Comparison of ENCODE assay signal across 18 cellular contexts in genomic region chr5:55509768-55510522, GRCh38. TPM values are rescaled to one million over a fixed set of nuclear protein-coding genes. Genes with fewer than 3 reads are reported as not detected.
A peak's percentile ranks its signal among the peaks of the same experiment; 100 is the strongest.
DNase-seq lines count a peak whose midpoint lies in the region; ATAC-seq, FAIRE-seq and TF ChIP-seq lines count a peak whose summit lies in the region.
"Had no signal": no experiment of that assay in that cellular context is flagged by ENCODE, and none has a peak within 500 bp of the region (broad histone marks: within the 10 kb centered on the region; RNA-seq: fewer than 3 reads in every experiment).

No MANE protein-coding gene starts in this region.

- no peaks in the 10 kb centered on the region for H3K9me3 Mint-ChIP-seq in activated T-helper 1 cell treated with anti-CD3 and anti-CD28 coated beads, Interleukin-12 subunit alpha, Interleukin-12 subunit beta, Interleukin-2, Interleukin-4 antibody, amounts not matched to agents 30 ng/mL and 10 ng/mL and 1 ng/mL, durations not matched to agents 14 hours and 24 hours and 36 hours

- ATAC-seq in heart left ventricle (peak; percentile 71 to 78 (median 72)), pancreas (peak; percentile 87 to 89 (median 88)), HG03521 (IDR thresholded peaks at IDR 0.05; ENCODE audit: unreplicated experiment) (no peak), GM18867 (IDR thresholded peaks at IDR 0.05; ENCODE audit: unreplicated experiment) (no peak)
- ATAC-seq: Panc1 had no signal

- H3K36me3 ChIP-seq in heart left ventricle (no peaks in the 10 kb centered on the region), pancreas (no peaks in the 10 kb centered on the region)
- H3K36me3 ChIP-seq: upper lobe of left lung, WERI-Rb-1 had no signal

- peaks cover 1% of the 10 kb centered on the region for H3K36me3 Mint-ChIP-seq in activated T-helper 1 cell treated with anti-CD3 and anti-CD28 coated beads, Interleukin-12 subunit alpha, Interleukin-12 subunit beta, Interleukin-2, Interleukin-4 antibody, amounts not matched to agents 30 ng/mL and 10 ng/mL and 1 ng/mL, durations not matched to agents 14 hours and 24 hours and 36 hours (ENCODE audit: low read depth)

- TF ChIP-seq CTCF in heart left ventricle (IDR thresholded peaks at IDR 0.05) = no peak
- no peak for TF ChIP-seq CTCF in pancreas (IDR thresholded peaks at IDR 0.05)

- DNase-seq in EL (peak; percentile 22), SW480 (ENCODE audit: low spot score) (peak; percentile 5), heart left ventricle (no peak), pancreas (peak in 2 of 6 donors; percentile 31 to 50), NCI-H226 (no peak)
- DNase-seq in activated T-helper 1 cell treated with anti-CD3 and anti-CD28 coated beads, Interleukin-12 subunit alpha, Interleukin-12 subunit beta, Interleukin-2, Interleukin-4 antibody, amounts not matched to agents 30 ng/mL and 10 ng/mL and 1 ng/mL, durations not matched to agents 14 hours and 24 hours and 36 hours (ENCODE audit: low spot score) = no peak
- DNase-seq: activated effector memory CD4-positive, alpha-beta T cell treated with anti-CD3 and anti-CD28 coated beads, Interleukin-2, amount 50 U/mL, for 16 hours; anterior cingulate cortex; effector CD8-positive, alpha-beta T cell; NCI-H187; stimulated activated CD4-positive, alpha-beta T cell treated with anti-CD3 and anti-CD28 coated beads, Interleukin-2, amount 100 ng/mL, for 24 hours; stimulated activated CD8-positive, alpha-beta memory T cell treated with anti-CD3 and anti-CD28 coated beads, Interleukin-4, amount 100 ng/mL, for 48 hours; upper lobe of left lung; WERI-Rb-1 had no signal

- peak; percentile 68 for FAIRE-seq in pancreas (lab: Jason Lieb, UNC)

- peak overlapping the region in 9 of 12 donors; percentile 2 to 60 (median 20) for H3K27ac ChIP-seq in heart left ventricle
- peak overlapping the region in 3 of 4 donors; percentile 0 to 67 (median 67) for H3K27ac ChIP-seq in pancreas
- H3K27ac ChIP-seq: upper lobe of left lung, WERI-Rb-1 had no signal

- no peak overlapping the region for H3K4me3 Mint-ChIP-seq in activated T-helper 1 cell treated with anti-CD3 and anti-CD28 coated beads, Interleukin-12 subunit alpha, Interleukin-12 subunit beta, Interleukin-2, Interleukin-4 antibody, amounts not matched to agents 30 ng/mL and 10 ng/mL and 1 ng/mL, durations not matched to agents 14 hours and 24 hours and 36 hours

- H3K9me3 ChIP-seq in heart left ventricle (no peaks in the 10 kb centered on the region), pancreas (no peaks in the 10 kb centered on the region)
- H3K9me3 ChIP-seq: upper lobe of left lung had no signal

- H3K27me3 Mint-ChIP-seq in activated T-helper 1 cell treated with anti-CD3 and anti-CD28 coated beads, Interleukin-12 subunit alpha, Interleukin-12 subunit beta, Interleukin-2, Interleukin-4 antibody, amounts not matched to agents 30 ng/mL and 10 ng/mL and 1 ng/mL, durations not matched to agents 14 hours and 24 hours and 36 hours (ENCODE audit: insufficient read depth) = no peaks in the 10 kb centered on the region
- H3K27me3 Mint-ChIP-seq: progenitor cell of endocrine pancreas had no signal

- no peak overlapping the region for H3K27ac Mint-ChIP-seq in activated T-helper 1 cell treated with anti-CD3 and anti-CD28 coated beads, Interleukin-12 subunit alpha, Interleukin-12 subunit beta, Interleukin-2, Interleukin-4 antibody, amounts not matched to agents 30 ng/mL and 10 ng/mL and 1 ng/mL, durations not matched to agents 14 hours and 24 hours and 36 hours
- H3K27ac Mint-ChIP-seq: progenitor cell of endocrine pancreas had no signal

- H3K4me1 Mint-ChIP-seq in activated T-helper 1 cell treated with anti-CD3 and anti-CD28 coated beads, Interleukin-12 subunit alpha, Interleukin-12 subunit beta, Interleukin-2, Interleukin-4 antibody, amounts not matched to agents 30 ng/mL and 10 ng/mL and 1 ng/mL, durations not matched to agents 14 hours and 24 hours and 36 hours (ENCODE audit: low read depth) = peaks cover 12% of the 10 kb centered on the region

- peaks cover 4 to 73% (median 49%) of the 10 kb centered on the region in 12 donors for H3K4me1 ChIP-seq in heart left ventricle
- peaks cover 10 to 49% (median 49%) of the 10 kb centered on the region in 3 donors for H3K4me1 ChIP-seq in pancreas

- H3K27me3 ChIP-seq in heart left ventricle = no peaks in the 10 kb centered on the region
- H3K27me3 ChIP-seq in pancreas = no peaks in the 10 kb centered on the region
- H3K27me3 ChIP-seq: upper lobe of left lung had no signal

- 28 to 38% (median 31%) methylated on average over 5 of the region's 5 CpGs for WGBS in heart left ventricle, 4 donors
- WGBS in pancreas, 2 donors = 19 to 28% methylated on average over 5 of the region's 5 CpGs

- intact Hi-C loops in heart left ventricle (cut with DNase I) (loop anchor here in 1 of 10 donors (5.0 kb wide), 1 partner anchor 43 kb away; no protein-coding TSS in a partner anchor), pancreas (cut with DNase I) (no loop called here)
- intact Hi-C loops in activated T-helper 1 cell treated with anti-CD3 and anti-CD28 coated beads, Interleukin-12 subunit alpha, Interleukin-12 subunit beta, Interleukin-2, Interleukin-4 antibody, amounts not matched to agents 30 ng/mL and 10 ng/mL and 1 ng/mL, durations not matched to agents 14 hours and 24 hours and 36 hours (cut with micrococcal nuclease) = no loop called here

- H3K4me3 ChIP-seq in heart left ventricle (no peak overlapping the region), pancreas (no peak overlapping the region)
- H3K4me3 ChIP-seq: upper lobe of left lung had no signal

- TF ChIP-seq POLR2A in heart left ventricle (IDR thresholded peaks at IDR 0.05) = no peak

RNA-seq across cellular contexts. Expression of gene PLPP1, which starts 24.8 kb away (rescaled TPM):
- total RNA-seq in heart left ventricle (100 to 1,000 TPM in 3 of 9 donors, 10 to 100 TPM in 6; 65.0 to 223 (median 81.5) TPM), pancreas (10 to 100 TPM; 11.5 to 28.0 (median 17.1) TPM)
- polyA plus RNA-seq in heart left ventricle (100 to 1,000 TPM in 1 of 2 donors, 10 to 100 TPM in 1; 64.9 to 110 TPM), pancreas (10 to 100 TPM; 23.8 to 34.9 TPM)
- total RNA-seq in activated T-helper 1 cell treated with anti-CD3 and anti-CD28 coated beads, Interleukin-12 subunit alpha, Interleukin-12 subunit beta, Interleukin-2, Interleukin-4 antibody, amounts not matched to agents 30 ng/mL and 10 ng/mL and 1 ng/mL, durations not matched to agents 14 hours and 24 hours and 36 hours = 25.8 and 27.5 TPM in 2 replicates

Comparison
In these comparisons a context has a peak if more than half of its experiments do, and no peak if none do; other contexts are left out.
1. DNase-seq: peak in EL (single experiment) and SW480 (single experiment); none in heart left ventricle (0 of 5), activated T-helper 1 cell treated with anti-CD3 and anti-CD28 coated beads, Interleukin-12 subunit alpha, Interleukin-12 subunit beta, Interleukin-2, Interleukin-4 antibody, amounts not matched to agents 30 ng/mL and 10 ng/mL and 1 ng/mL, durations not matched to agents 14 hours and 24 hours and 36 hours (single experiment) and NCI-H226 (single experiment).
2. ATAC-seq: peak in heart left ventricle (4 of 4) and pancreas (4 of 4); none in HG03521 (single experiment) and GM18867 (single experiment).